11 cellular contexts compared by ENCODE assay signal in genomic region chr1:115668579-115668978, GRCh38. TPM values are rescaled to one million over a fixed set of nuclear protein-coding genes. Genes with fewer than 3 reads are reported as not detected.
DNase-seq lines count a peak whose midpoint lies in the region; ATAC-seq, FAIRE-seq and TF ChIP-seq lines count a peak whose summit lies in the region.
"Had no signal": no experiment of that assay in that cellular context is flagged by ENCODE, and none has a peak within 500 bp of the region (broad histone marks: within the 10 kb centered on the region; RNA-seq: fewer than 3 reads in every experiment).

No MANE protein-coding gene starts in this region.

- WGBS in A549 (ENCODE audit: missing lambda C conversion rate), result 82% methylated on average over 1 of the region's 1 CpG
- 88 to 96% (median 89%) methylated on average over 1 of the region's 1 CpG for WGBS in ovary, 3 donors

- H3K4me2 ChIP-seq in A549 (peak overlapping the region; percentile 39; the same call in 2 of the 3 replicates), KMS-11 (peak overlapping the region; percentile 27; the same call in 1 of the 2 replicates)

- POLR2A ChIA-PET in A549 (lab: Yijun Ruan, JAX), result no interaction called here

- no peaks in the 10 kb centered on the region for H4K20me1 ChIP-seq in KMS-11 (ENCODE audit: insufficient read depth)

- H3K27me3 ChIP-seq in KMS-11 (ENCODE audit: insufficient read depth, low read depth) (no peaks in the 10 kb centered on the region), ovary (no peaks in the 10 kb centered on the region)
- H3K27me3 ChIP-seq: adrenal gland had no signal

- intact Hi-C loops in ovary (cut with DNase I), result no loop called here

- H3K36me3 Mint-ChIP-seq in T-helper 17 cell (ENCODE audit: low read depth) (peaks cover 2% of the 10 kb centered on the region), nephron progenitor cell (ENCODE audit: low read depth) (peaks cover 53% of the 10 kb centered on the region)

- H3K27ac Mint-ChIP-seq in T-helper 17 cell, result peak overlapping the region; percentile 17
- H3K27ac Mint-ChIP-seq in nephron progenitor cell, result no peak overlapping the region
- H3K27ac Mint-ChIP-seq: memory B cell had no signal

- no peak overlapping the region for H2AFZ ChIP-seq in KMS-11 (ENCODE audit: low read depth)

- TF ChIP-seq CTCF in A549 (IDR thresholded peaks at IDR 0.05), result no peak
- no peak for TF ChIP-seq CTCF in KMS-11 (conservative IDR thresholded peaks at IDR 0.05; ENCODE audit: low read depth, low read length)
- TF ChIP-seq CTCF in fibroblast of pulmonary artery (IDR thresholded peaks at IDR 0.05; ENCODE audit: low read length, missing control alignments), result no peak
- no peak for TF ChIP-seq CTCF in ovary (IDR thresholded peaks at IDR 0.05)
- TF ChIP-seq CTCF in nephron progenitor cell (IDR thresholded peaks at IDR 0.05), result no peak

- H3K4me3 ChIP-seq in A549, result no peak overlapping the region
- no peak overlapping the region for H3K4me3 ChIP-seq in KMS-11 (IDR thresholded peaks at IDR 0.05; ENCODE audit: insufficient read depth, low read depth, low read length)
- H3K4me3 ChIP-seq in fibroblast of pulmonary artery (replicated peaks; ENCODE audit: low read depth, low read length), result no peak overlapping the region
- H3K4me3 ChIP-seq in ovary, result no peak overlapping the region
- H3K4me3 ChIP-seq: adrenal gland had no signal

- peaks cover 11% of the 10 kb centered on the region for H3K9me3 Mint-ChIP-seq in nephron progenitor cell

- CTCF ChIA-PET in A549 (lab: Yijun Ruan, JAX), result interaction anchor here (1.4 kb wide), 1 partner anchor 38 kb away, joined by 6 read pairs; no protein-coding TSS in a partner anchor

- peak overlapping the region; percentile 58 to 88; a peak in 5 of 6 replicates for H3K27ac ChIP-seq in A549
- peak overlapping the region; percentile 36; the same call in 1 of the 2 replicates for H3K27ac ChIP-seq in KMS-11
- H3K27ac ChIP-seq in ovary, result no peak overlapping the region
- H3K27ac ChIP-seq: adrenal gland had no signal

- H3K4me1 ChIP-seq in A549, result peaks cover 34% of the 10 kb centered on the region
- H3K4me1 ChIP-seq in KMS-11 (ENCODE audit: low read depth, poor library complexity, severe bottlenecking), result peaks cover 24% of the 10 kb centered on the region
- no peaks in the 10 kb centered on the region for H3K4me1 ChIP-seq in ovary (ENCODE audit: insufficient read depth)

- H3K36me3 ChIP-seq in KMS-11 (ENCODE audit: insufficient read depth) (no peaks in the 10 kb centered on the region), ovary (no peaks in the 10 kb centered on the region)
- H3K36me3 ChIP-seq: adrenal gland had no signal

- DNase-seq in A549 (ENCODE audit: low read depth in 1 of 2, low spot score in 1 of 2), result no peak
- no peak for DNase-seq in T-helper 17 cell
- DNase-seq in fibroblast of pulmonary artery (ENCODE audit: low read depth), result peak; percentile 44
- DNase-seq in D341Med (ENCODE audit: low spot score), result no peak
- no peak for DNase-seq in kidney glomerular epithelial cell (lab: John Stamatoyannopoulos, UW)
- DNase-seq in ovary, result no peak
- DNase-seq in nephron progenitor cell, result no peak
- DNase-seq: adrenal gland, T-helper 9 cell had no signal

- no peak for TF ChIP-seq EP300 in A549 (IDR thresholded peaks at IDR 0.05)
- no peak for TF ChIP-seq EP300 in ovary (IDR thresholded peaks at IDR 0.05)

- no peak for TF ChIP-seq RAD21 in A549 (conservative IDR thresholded peaks at IDR 0.05 in 1 of 2, IDR thresholded peaks at IDR 0.05 in 1 of 2)

- H3K9me3 ChIP-seq in A549 (0 out of 3 replicates have a peak, but pooled peaks cover 8% of the 10 kb centered on the region), T-helper 17 cell (ENCODE audit: control insufficient read depth, low read length, poor library complexity, severe bottlenecking) (no peaks in the 10 kb centered on the region), ovary (no peaks in the 10 kb centered on the region)
- H3K9me3 ChIP-seq: adrenal gland had no signal

- H3K4me3 Mint-ChIP-seq in T-helper 17 cell (no peak overlapping the region), nephron progenitor cell (no peak overlapping the region)
- H3K4me3 Mint-ChIP-seq: memory B cell had no signal

- H3K79me2 ChIP-seq in KMS-11 (ENCODE audit: insufficient read depth, low read depth), result no peaks in the 10 kb centered on the region

- H3K9ac ChIP-seq in KMS-11, result 0 out of 2 replicates have a peak overlapping the region, but pooled peaks have one; percentile 2

- TF ChIP-seq POLR2A in A549 (IDR thresholded peaks at IDR 0.05; ENCODE audit: low read length) (no peak), ovary (IDR thresholded peaks at IDR 0.05) (no peak)

- H3K4me1 Mint-ChIP-seq in T-helper 17 cell, result peaks cover 3% of the 10 kb centered on the region
- H3K4me1 Mint-ChIP-seq in nephron progenitor cell, result peaks cover 58% of the 10 kb centered on the region
- H3K4me1 Mint-ChIP-seq: memory B cell had no signal

- no peak for FAIRE-seq in A549 (lab: Jason Lieb, UNC)

- ATAC-seq in A549 (no peak), T-helper 17 cell (no peak)

- H3K27me3 Mint-ChIP-seq in T-helper 17 cell, result no peaks in the 10 kb centered on the region
- H3K27me3 Mint-ChIP-seq in nephron progenitor cell (ENCODE audit: low read depth, poor library complexity), result no peaks in the 10 kb centered on the region
- H3K27me3 Mint-ChIP-seq: memory B cell had no signal

TF ChIP-seq in A549, 52 proteins besides CTCF, POLR2A, EP300 and RAD21:
- TF ChIP-seq JUNB (IDR thresholded peaks at IDR 0.05) (no peak), POLR2AphosphoS2 (conservative IDR thresholded peaks at IDR 0.05; ENCODE audit: low read length) (no peak), ESRRA (IDR thresholded peaks at IDR 0.05; ENCODE audit: borderline replicate concordance, low read length) (no peak)

RNA-seq across cellular contexts. Expression of gene VANGL1, which starts 26.8 kb away (rescaled TPM):
- polyA plus RNA-seq in A549 (2011; rRNA removed), result 11.5 and 15.1 TPM in 2 replicates
- 6.9 and 9.6 TPM in 2 replicates for polyA plus RNA-seq in A549 (2012; cell fraction: cytosol; rRNA removed)
- polyA plus RNA-seq in A549 (2012; cell fraction: nucleus; rRNA removed), result 7.2 and 8.0 TPM in 2 replicates
- polyA plus RNA-seq in A549 (2017; fragmentation: RNase III; extraction: RNeasy Plus Mini Kit Qiagen cat#74134 plus additional on column Dnase treatment), result 9.5 to 11.0 TPM (median 10.7 TPM) in 3 replicates
- 16.5 and 23.8 TPM in 2 replicates for polyA minus RNA-seq in A549 (2011; rRNA and poly(A)+ RNA removed)
- total RNA-seq in T-helper 17 cell, result 1 to 10 TPM; 2.8 to 3.7 TPM
- total RNA-seq in ovary, result 10 to 100 TPM in 2 of 7 donors, 1 to 10 TPM in 5; 1.8 to 10.2 (median 8.8) TPM
- 10 to 100 TPM in 1 of 2 donors, 1 to 10 TPM in 1; 2.9 to 11.0 TPM for polyA plus RNA-seq in ovary

Comparison
In these comparisons a context has a peak if more than half of its experiments do, and no peak if none do; other contexts are left out.
1. H3K27ac ChIP-seq: peak in A549 (2 of 2) and KMS-11 (single experiment); none in ovary (0 of 2).